29 cellular contexts compared by ENCODE assay signal in the genomic region with DNA sequence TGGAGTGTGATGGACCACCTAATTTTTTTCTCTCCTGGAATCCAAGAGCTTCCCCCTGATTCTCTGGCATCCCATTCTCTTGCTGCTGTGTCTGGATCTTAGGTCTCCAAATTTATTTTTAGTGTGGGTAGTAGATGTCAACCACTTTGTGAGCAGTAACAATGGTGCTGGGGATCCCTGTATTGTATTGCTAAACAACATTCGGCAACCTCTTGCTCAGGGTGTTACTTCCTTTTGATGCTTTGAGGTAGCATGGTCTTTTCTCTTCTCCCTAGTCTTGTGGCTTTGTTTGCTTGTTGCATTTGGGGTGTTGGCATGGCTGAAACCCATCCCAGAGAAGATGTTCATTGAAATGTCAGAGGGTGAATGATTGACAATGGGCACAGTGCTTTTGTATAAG.
"Had no signal": no experiment of that assay in that cellular context is flagged by ENCODE, and none has a peak within 500 bp of the region (broad histone marks: within the 10 kb centered on the region; RNA-seq: fewer than 3 reads in every experiment).

No MANE protein-coding gene starts in this region.

- H3K4me3 ChIP-seq: ovary, psoas muscle, right lobe of liver, sigmoid colon, stomach, thoracic aorta, thyroid gland, tibial nerve, upper lobe of left lung, vagina had no signal

- H3K79me2 ChIP-seq: parathyroid adenoma had no signal

- H3K27me3 Mint-ChIP-seq: natural killer cell treated with Interleukin-12 subunit alpha and Interleukin-12 subunit beta and Interleukin-15 and Interleukin-18, amount 100 ng/mL, for 72 hours; stimulated activated naive B cell treated with anti-CD40 and anti-IgM and Interleukin-4, amounts not matched to agents 10 μg/mL and 1 μg/mL and 100 μg/mL, for 72 hours; stimulated activated naive CD8-positive, alpha-beta T cell treated with anti-CD3 and anti-CD28 coated beads, Interleukin-15, Interleukin-2, amounts not matched to agents 100 ng/mL and 50 ng/mL, for 24 hours had no signal

- H3K27ac ChIP-seq: ovary, parathyroid adenoma, psoas muscle, right lobe of liver, sigmoid colon, stomach, thoracic aorta, thyroid gland, tibial nerve, upper lobe of left lung, vagina had no signal

- H3K27me3 ChIP-seq: ovary, right lobe of liver, sigmoid colon, stomach, thyroid gland, tibial nerve, upper lobe of left lung, vagina had no signal

- H3K4me1 ChIP-seq: parathyroid adenoma, psoas muscle, right lobe of liver, sigmoid colon, stomach, thyroid gland, tibial nerve, upper lobe of left lung, vagina had no signal

- H3K27ac Mint-ChIP-seq: naive thymus-derived CD8-positive, alpha-beta T cell; natural killer cell treated with Interleukin-12 subunit alpha and Interleukin-12 subunit beta and Interleukin-15 and Interleukin-18, amount 100 ng/mL, for 72 hours; nephron progenitor cell; progenitor cell of endocrine pancreas; stimulated activated effector memory CD8-positive, alpha-beta T cell treated with anti-CD3 and anti-CD28 coated beads, Interleukin-12 subunit alpha, Interleukin-12 subunit beta, amount 100 ng/mL, for 72 hours; stimulated activated naive B cell treated with anti-CD40 and anti-IgM and Interleukin-4, amounts not matched to agents 10 μg/mL and 1 μg/mL and 100 μg/mL, for 72 hours; stimulated activated naive CD8-positive, alpha-beta T cell treated with anti-CD3 and anti-CD28 coated beads, Interleukin-15, Interleukin-2, amounts not matched to agents 100 ng/mL and 50 ng/mL, for 24 hours had no signal

- H3K4me1 Mint-ChIP-seq: naive thymus-derived CD8-positive, alpha-beta T cell; nephron progenitor cell; neural crest cell; stimulated activated effector memory CD8-positive, alpha-beta T cell treated with anti-CD3 and anti-CD28 coated beads, Interleukin-12 subunit alpha, Interleukin-12 subunit beta, amount 100 ng/mL, for 72 hours had no signal

- H3K9me3 ChIP-seq: ovary, psoas muscle, right lobe of liver, sigmoid colon, stomach, thoracic aorta, thyroid gland, tibial nerve, upper lobe of left lung, vagina had no signal

- H3K36me3 ChIP-seq: ovary, right lobe of liver, sigmoid colon, stomach, thoracic aorta, thyroid gland, tibial nerve, upper lobe of left lung, vagina had no signal

- ATAC-seq: naive thymus-derived CD8-positive, alpha-beta T cell; natural killer cell treated with Interleukin-12 subunit alpha and Interleukin-12 subunit beta and Interleukin-15 and Interleukin-18, amount 100 ng/mL, for 72 hours; psoas muscle; right cardiac atrium; right lobe of liver; stimulated activated effector memory CD8-positive, alpha-beta T cell treated with anti-CD3 and anti-CD28 coated beads, Interleukin-12 subunit alpha, Interleukin-12 subunit beta, amount 100 ng/mL, for 72 hours; stimulated activated naive B cell treated with anti-CD40 and anti-IgM and Interleukin-4, amounts not matched to agents 10 μg/mL and 1 μg/mL and 100 μg/mL, for 72 hours had no signal

- H3K9ac ChIP-seq: parathyroid adenoma had no signal

- H2AFZ ChIP-seq: parathyroid adenoma had no signal

- H3K9me3 Mint-ChIP-seq: naive thymus-derived CD8-positive, alpha-beta T cell; nephron progenitor cell; neural crest cell; stimulated activated naive CD8-positive, alpha-beta T cell treated with anti-CD3 and anti-CD28 coated beads, Interleukin-15, Interleukin-2, amounts not matched to agents 100 ng/mL and 50 ng/mL, for 24 hours had no signal

- DNase-seq: naive thymus-derived CD8-positive, alpha-beta T cell; nephron progenitor cell; occipital lobe; ovary; posterior cingulate gyrus; psoas muscle; right cardiac atrium; right lobe of liver; sigmoid colon; small intestine; stimulated activated CD4-positive, alpha-beta T cell treated with anti-CD3 and anti-CD28 coated beads, Interleukin-15, amount 100 ng/mL, for 24 hours; stimulated activated CD4-positive, alpha-beta T cell treated with anti-CD3 and anti-CD28 coated beads, Interleukin-2, amount 100 ng/mL, for 24 hours; stimulated activated CD4-positive, alpha-beta T cell treated with anti-CD3 and anti-CD28 coated beads, Interleukin-2, amount 100 ng/mL, for 48 hours; stimulated activated CD4-positive, alpha-beta T cell treated with anti-CD3 and anti-CD28 coated beads, Interleukin-4, amount 100 ng/mL, for 24 hours; stimulated activated naive B cell treated with anti-CD40 and anti-IgM and Interleukin-4, amounts not matched to agents 10 μg/mL and 1 μg/mL and 100 μg/mL, for 72 hours; stimulated activated naive CD4-positive, alpha-beta T cell treated with Interleukin-2 at 50 U/mL for 16 hours; stomach; thyroid gland; trophoblast cell; upper lobe of left lung had no signal

- H3K4me3 Mint-ChIP-seq: naive thymus-derived CD8-positive, alpha-beta T cell; natural killer cell treated with Interleukin-12 subunit alpha and Interleukin-12 subunit beta and Interleukin-15 and Interleukin-18, amount 100 ng/mL, for 72 hours; nephron progenitor cell; neural crest cell; stimulated activated effector memory CD8-positive, alpha-beta T cell treated with anti-CD3 and anti-CD28 coated beads, Interleukin-12 subunit alpha, Interleukin-12 subunit beta, amount 100 ng/mL, for 72 hours; stimulated activated naive B cell treated with anti-CD40 and anti-IgM and Interleukin-4, amounts not matched to agents 10 μg/mL and 1 μg/mL and 100 μg/mL, for 72 hours; stimulated activated naive CD8-positive, alpha-beta T cell treated with anti-CD3 and anti-CD28 coated beads, Interleukin-15, Interleukin-2, amounts not matched to agents 100 ng/mL and 50 ng/mL, for 24 hours had no signal

- H3K36me3 Mint-ChIP-seq: naive thymus-derived CD8-positive, alpha-beta T cell; natural killer cell treated with Interleukin-12 subunit alpha and Interleukin-12 subunit beta and Interleukin-15 and Interleukin-18, amount 100 ng/mL, for 72 hours; stimulated activated effector memory CD8-positive, alpha-beta T cell treated with anti-CD3 and anti-CD28 coated beads, Interleukin-12 subunit alpha, Interleukin-12 subunit beta, amount 100 ng/mL, for 72 hours; stimulated activated naive B cell treated with anti-CD40 and anti-IgM and Interleukin-4, amounts not matched to agents 10 μg/mL and 1 μg/mL and 100 μg/mL, for 72 hours had no signal
